ENCODE assay signal across 13 cellular contexts in the genomic region with DNA sequence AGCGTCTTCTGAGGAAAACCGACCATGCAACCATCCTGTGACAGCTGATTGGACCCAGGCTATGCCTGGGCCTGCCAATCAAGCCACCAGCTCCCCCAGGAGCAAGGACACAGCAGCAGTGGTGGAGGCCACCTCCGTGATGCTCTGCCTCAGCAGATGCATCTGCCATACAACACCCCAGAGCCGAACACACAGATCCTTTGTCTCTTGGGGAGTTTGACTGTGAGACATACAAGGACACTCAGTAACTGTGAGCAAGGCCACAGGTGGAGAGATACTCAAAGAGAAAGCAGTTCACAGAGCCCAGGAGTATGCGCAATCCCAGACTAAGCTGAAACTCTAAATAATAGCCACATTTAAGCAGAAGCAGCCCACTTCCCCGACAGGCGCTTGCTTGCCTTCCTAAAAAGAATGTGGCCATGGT.
"Had no signal": no experiment of that assay in that cellular context is flagged by ENCODE, and none has a peak within 500 bp of the region (broad histone marks: within the 10 kb centered on the region; RNA-seq: fewer than 3 reads in every experiment).

No MANE protein-coding gene starts in this region.

- H3K27ac ChIP-seq: parathyroid adenoma, transverse colon had no signal

- H2AFZ ChIP-seq: parathyroid adenoma had no signal

- H3K4me3 ChIP-seq: lung, transverse colon had no signal

- H3K9ac ChIP-seq: parathyroid adenoma had no signal

- H3K9me3 Mint-ChIP-seq: activated B cell treated with CpG ODN at 0.5 μM for 24 hours; activated CD4-positive, alpha-beta T cell treated with anti-CD3 and anti-CD28 coated beads, Interleukin-2, amount 10 ng/mL, durations not matched to agents 7 days and 5 days had no signal

- H3K79me2 ChIP-seq: parathyroid adenoma had no signal

- H3K4me3 Mint-ChIP-seq: activated B cell treated with CpG ODN at 0.5 μM for 24 hours; activated CD4-positive, alpha-beta T cell treated with anti-CD3 and anti-CD28 coated beads, Interleukin-2, amount 10 ng/mL, durations not matched to agents 7 days and 5 days; activated naive CD8-positive, alpha-beta T cell had no signal

- H3K27me3 ChIP-seq: transverse colon had no signal

- H3K9me3 ChIP-seq: transverse colon had no signal

- DNase-seq: activated B cell treated with CpG ODN at 0.5 μM for 24 hours; activated CD4-positive, alpha-beta T cell treated with anti-CD3 and anti-CD28 coated beads, Interleukin-2, amount 10 ng/mL, durations not matched to agents 7 days and 5 days; activated CD8-positive, alpha-beta memory T cell treated with anti-CD3 and anti-CD28 coated beads for 24 hours; activated gamma-delta T cell treated with Interleukin-2 at 50 U/mL for 16 hours; left colon; stimulated activated CD4-positive, alpha-beta T cell treated with anti-CD3 and anti-CD28 coated beads, Interleukin-4, amount 100 ng/mL, for 1 hour; stimulated activated naive CD4-positive, alpha-beta T cell treated with Interleukin-2 at 50 U/mL for 16 hours; substantia nigra; T-helper 2 cell; transverse colon had no signal

- H3K27ac Mint-ChIP-seq: activated CD4-positive, alpha-beta T cell treated with anti-CD3 and anti-CD28 coated beads, Interleukin-2, amount 10 ng/mL, durations not matched to agents 7 days and 5 days; activated naive CD8-positive, alpha-beta T cell had no signal

- H3K36me3 ChIP-seq: transverse colon had no signal
